ENCODE assay signal across 18 cellular contexts in the genomic region with DNA sequence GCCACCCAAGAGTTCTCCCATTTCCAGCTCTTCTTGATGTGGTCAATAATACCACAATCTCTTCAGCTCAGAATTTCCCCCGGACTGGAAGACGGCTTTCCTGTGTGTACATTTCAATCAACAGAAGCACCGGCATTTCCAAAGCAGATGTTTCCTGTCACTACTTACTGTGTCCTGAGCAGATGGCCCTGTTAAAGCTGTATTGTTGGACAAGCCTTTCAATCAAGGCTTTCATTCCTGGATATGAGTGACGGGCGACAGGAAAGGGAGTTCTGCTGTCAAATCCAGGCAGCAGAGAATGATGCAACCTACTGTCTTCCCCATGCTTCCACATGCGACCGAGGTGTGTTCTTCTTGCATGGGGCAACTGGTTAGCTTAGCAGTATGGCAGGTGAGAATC.
A peak's percentile ranks its signal among the peaks of the same experiment; 100 is the strongest.
DNase-seq lines count a peak whose midpoint lies in the region; ATAC-seq, FAIRE-seq and TF ChIP-seq lines count a peak whose summit lies in the region.
"Had no signal": no experiment of that assay in that cellular context is flagged by ENCODE, and none has a peak within 500 bp of the region (broad histone marks: within the 10 kb centered on the region; RNA-seq: fewer than 3 reads in every experiment).

No MANE protein-coding gene starts in this region.

- H3K27ac ChIP-seq in heart left ventricle = no peak overlapping the region
- H3K27ac ChIP-seq in right atrium auricular region = no peak overlapping the region
- no peak overlapping the region for H3K27ac ChIP-seq in K562 (ENCODE audit: extremely low read depth, low read depth, low read length)
- no peak overlapping the region for H3K27ac ChIP-seq in thyroid gland
- H3K27ac ChIP-seq: breast epithelium, stomach, uterus had no signal

- CTCF ChIA-PET in K562 (lab: Yijun Ruan, JAX; ENCODE audit: low intra/inter-chr PET ratio) = interaction anchor here (0.5 kb wide), 1 partner anchor 708 kb away, joined by 3 read pairs; no protein-coding TSS in a partner anchor

- no peaks in the 10 kb centered on the region for H4K20me1 ChIP-seq in K562 (replicated peaks; ENCODE audit: control insufficient read depth, insufficient read depth, low read length)

- no peak overlapping the region for H3K27ac Mint-ChIP-seq in natural killer cell treated with Interleukin-12 subunit alpha and Interleukin-12 subunit beta and Interleukin-15 and Interleukin-18, amount 100 ng/mL, for 72 hours
- H3K27ac Mint-ChIP-seq in natural killer cell = no peak overlapping the region

- no peak overlapping the region for H3K9ac ChIP-seq in K562 (ENCODE audit: insufficient read depth in 1 of 2, low read depth in 2 of 2, low read length in 2 of 2)

- peak in 1 of 5 donors; percentile 27 for DNase-seq in heart left ventricle
- no peak for DNase-seq in right atrium auricular region (ENCODE audit: low spot score)
- DNase-seq in NCI-H2171 treated with DMSO at 0.1 percent for 48 hours (lab: John Stamatoyannopoulos, UW) = peak; percentile 90
- DNase-seq in K562 (ENCODE audit: extremely low read depth in 1 of 4, low spot score in 3 of 4) = no peak
- DNase-seq in thyroid gland = peak; percentile 2 to 4
- DNase-seq in HUDEP-2 (lab: John Stamatoyannopoulos, UW; ENCODE audit: unreplicated experiment in 76 of 76) = no peak
- no peak for DNase-seq in natural killer cell treated with Interleukin-12 subunit alpha and Interleukin-12 subunit beta and Interleukin-15 and Interleukin-18, amount 100 ng/mL, for 72 hours (ENCODE audit: low spot score)
- DNase-seq in natural killer cell = no peak
- DNase-seq: activated CD4-positive, alpha-beta T cell treated with anti-CD3 and anti-CD28 coated beads, Interleukin-2, amount 50 U/mL, for 4 hours; activated T-cell treated with anti-CD3 and anti-CD28 coated beads, Interleukin-2, amount 50 U/mL, for 1 hour; hypothalamus; KG1; NCI-H1417 treated with DMSO at 0.1 percent for 48 hours; stimulated activated CD4-positive, alpha-beta T cell treated with anti-CD3 and anti-CD28 coated beads, Interleukin-12 subunit alpha, Interleukin-12 subunit beta, amount 100 ng/mL, for 4 hours; stomach; uterus had no signal

- in situ Hi-C loops in K562 (cut with MboI) = no loop called here

- peaks cover 0 to 13% (median 0%) of the 10 kb centered on the region in 12 donors for H3K4me1 ChIP-seq in heart left ventricle
- H3K4me1 ChIP-seq in right atrium auricular region = no peaks in the 10 kb centered on the region
- H3K4me1 ChIP-seq in K562 (replicated peaks in 1 of 2; ENCODE audit: control insufficient read depth in 2 of 2, insufficient read depth in 2 of 2, low read length in 2 of 2) = no peaks in the 10 kb centered on the region
- H3K4me1 ChIP-seq in thyroid gland = no peaks in the 10 kb centered on the region
- H3K4me1 ChIP-seq: breast epithelium, stomach, uterus had no signal

- POLR2A ChIA-PET in K562 (lab: Yijun Ruan, JAX) = no interaction called here

- WGBS in heart left ventricle, 4 donors = 43 to 57% (median 46%) methylated on average over 6 to 7 of the region's 7 CpGs
- WGBS in K562 (ENCODE audit: insufficient coverage, low coverage, missing lambda C conversion rate) = under 1% methylated on average over 7 of the region's 7 CpGs
- 65 to 72% methylated on average over 7 of the region's 7 CpGs for WGBS in thyroid gland, 2 donors

- intact Hi-C loops in heart left ventricle (cut with DNase I) = loop anchor here in 1 of 10 donors (10.0 kb wide), 1 partner anchor 143 kb away; no protein-coding TSS in a partner anchor
- intact Hi-C loops in K562 (cut with micrococcal nuclease) = no loop called here
- intact Hi-C loops in thyroid gland (cut with DNase I) = no loop called here
- intact Hi-C loops in natural killer cell (cut with micrococcal nuclease) = no loop called here

- no TSS peak for BruUV-seq in K562 (replicated peaks; lab: Mats Ljungman, UMichigan)

- TF ChIP-seq CTCF in heart left ventricle (IDR thresholded peaks at IDR 0.05) = no peak
- TF ChIP-seq CTCF in right atrium auricular region (IDR thresholded peaks at IDR 0.05) = no peak
- TF ChIP-seq CTCF in K562 (IDR thresholded peaks at IDR 0.05 in 2 of 3, conservative IDR thresholded peaks at IDR 0.05 in 1 of 3; ENCODE audit: insufficient read depth in 2 of 3, low read depth in 1 of 3, low read length in 3 of 3) = no peak
- no peak for TF ChIP-seq CTCF in thyroid gland (IDR thresholded peaks at IDR 0.05)
- no peak for TF ChIP-seq CTCF in natural killer cell (IDR thresholded peaks at IDR 0.05)

- no peak overlapping the region for H3K4me3 Mint-ChIP-seq in natural killer cell treated with Interleukin-12 subunit alpha and Interleukin-12 subunit beta and Interleukin-15 and Interleukin-18, amount 100 ng/mL, for 72 hours
- H3K4me3 Mint-ChIP-seq in natural killer cell = no peak overlapping the region

- no peak overlapping the region for H2AFZ ChIP-seq in K562 (ENCODE audit: low read depth, low read length)

- no peak for FAIRE-seq in K562 (lab: Jason Lieb, UNC)
- FAIRE-seq: GM19239 had no signal

- ATAC-seq in heart left ventricle (peak in 3 of 4 donors; percentile 27 to 86 (median 34)), K562 (no peak), natural killer cell (no peak)
- ATAC-seq in natural killer cell treated with Interleukin-12 subunit alpha and Interleukin-12 subunit beta and Interleukin-15 and Interleukin-18, amount 100 ng/mL, for 72 hours = no peak

- H3K36me3 ChIP-seq in heart left ventricle (no peaks in the 10 kb centered on the region), right atrium auricular region (no peaks in the 10 kb centered on the region), K562 (ENCODE audit: control insufficient read depth, insufficient read depth, low read length) (no peaks in the 10 kb centered on the region), thyroid gland (no peaks in the 10 kb centered on the region)
- H3K36me3 ChIP-seq: breast epithelium, stomach, uterus had no signal

- no peak overlapping the region for H3K4me2 ChIP-seq in K562 (ENCODE audit: insufficient read depth, low read length)

- H3K79me2 ChIP-seq in K562 (ENCODE audit: control insufficient read depth, insufficient read depth, low read length) = no peaks in the 10 kb centered on the region

- no peak for TF ChIP-seq EP300 in K562 (IDR thresholded peaks at IDR 0.05; ENCODE audit: low read length)

- peaks cover 17 to 32% of the 10 kb centered on the region in 2 donors for H3K27me3 Mint-ChIP-seq in natural killer cell treated with Interleukin-12 subunit alpha and Interleukin-12 subunit beta and Interleukin-15 and Interleukin-18, amount 100 ng/mL, for 72 hours
- peaks cover 10 to 28% of the 10 kb centered on the region in 2 donors for H3K27me3 Mint-ChIP-seq in natural killer cell (ENCODE audit: low read depth in 2 of 2)

- H3K9me3 Mint-ChIP-seq in natural killer cell treated with Interleukin-12 subunit alpha and Interleukin-12 subunit beta and Interleukin-15 and Interleukin-18, amount 100 ng/mL, for 72 hours = no peaks in the 10 kb centered on the region
- H3K9me3 Mint-ChIP-seq in natural killer cell = peaks cover 0 to 3% of the 10 kb centered on the region in 2 donors

- H3K27me3 ChIP-seq in heart left ventricle (no peaks in the 10 kb centered on the region), right atrium auricular region (no peaks in the 10 kb centered on the region), K562 (ENCODE audit: control insufficient read depth in 2 of 2, insufficient read depth in 2 of 2, low read length in 2 of 2) (no peaks in the 10 kb centered on the region; a peak in 1 of 5 replicates), thyroid gland (no peaks in the 10 kb centered on the region)
- H3K27me3 ChIP-seq: breast epithelium, uterus had no signal

- H3K4me1 Mint-ChIP-seq in natural killer cell treated with Interleukin-12 subunit alpha and Interleukin-12 subunit beta and Interleukin-15 and Interleukin-18, amount 100 ng/mL, for 72 hours (ENCODE audit: low read depth in 2 of 2) = no peaks in the 10 kb centered on the region
- H3K4me1 Mint-ChIP-seq in natural killer cell = no peaks in the 10 kb centered on the region

- no peak for TF ChIP-seq POLR2A in heart left ventricle (IDR thresholded peaks at IDR 0.05)
- TF ChIP-seq POLR2A in K562 (conservative IDR thresholded peaks at IDR 0.05) = no peak
- TF ChIP-seq POLR2A in thyroid gland (IDR thresholded peaks at IDR 0.05) = no peak

- no peaks in the 10 kb centered on the region for H3K9me1 ChIP-seq in K562 (ENCODE audit: control insufficient read depth, insufficient read depth, low read length)

- H3K9me3 ChIP-seq in heart left ventricle = peaks cover 0 to 10% (median 0%) of the 10 kb centered on the region in 12 donors
- no peaks in the 10 kb centered on the region for H3K9me3 ChIP-seq in right atrium auricular region
- no peaks in the 10 kb centered on the region for H3K9me3 ChIP-seq in K562 (replicated peaks; ENCODE audit: control insufficient read depth, insufficient read depth, low read depth, low read length)
- no peaks in the 10 kb centered on the region for H3K9me3 ChIP-seq in thyroid gland
- H3K9me3 ChIP-seq: breast epithelium, uterus had no signal

- no peak for TF ChIP-seq RAD21 in K562 (CRISPR knock-in tag; conservative IDR thresholded peaks at IDR 0.05 in 1 of 2, IDR thresholded peaks at IDR 0.05 in 1 of 2)

- H3K4me3 ChIP-seq in heart left ventricle = no peak overlapping the region
- no peak overlapping the region for H3K4me3 ChIP-seq in right atrium auricular region
- no peak overlapping the region for H3K4me3 ChIP-seq in K562
- no peak overlapping the region for H3K4me3 ChIP-seq in thyroid gland (replicated peaks in 1 of 3)
- H3K4me3 ChIP-seq: breast epithelium, stomach, uterus had no signal

- H3K36me3 Mint-ChIP-seq in natural killer cell treated with Interleukin-12 subunit alpha and Interleukin-12 subunit beta and Interleukin-15 and Interleukin-18, amount 100 ng/mL, for 72 hours = no peaks in the 10 kb centered on the region
- H3K36me3 Mint-ChIP-seq in natural killer cell = no peaks in the 10 kb centered on the region

TF ChIP-seq in K562, 482 proteins besides CTCF, POLR2A, EP300 and RAD21 (continues in another document):
- TF ChIP-seq DIDO1 (tag; IDR thresholded peaks at IDR 0.05; ENCODE audit: low read depth) (no peak), NCOA6 (IDR thresholded peaks at IDR 0.05) (no peak), CEBPG (CRISPR knock-in tag; IDR thresholded peaks at IDR 0.05) (no peak), CEBPG (tag; conservative IDR thresholded peaks at IDR 0.05 in 1 of 2, IDR thresholded peaks at IDR 0.05 in 1 of 2) (0 out of 4 replicates have a peak, but pooled peaks of 1 of the 2 experiments have one; percentile 12), RBM15 (IDR thresholded peaks at IDR 0.05; ENCODE audit: insufficient read depth, low read length) (no peak)
- TF ChIP-seq, protein P1, sequence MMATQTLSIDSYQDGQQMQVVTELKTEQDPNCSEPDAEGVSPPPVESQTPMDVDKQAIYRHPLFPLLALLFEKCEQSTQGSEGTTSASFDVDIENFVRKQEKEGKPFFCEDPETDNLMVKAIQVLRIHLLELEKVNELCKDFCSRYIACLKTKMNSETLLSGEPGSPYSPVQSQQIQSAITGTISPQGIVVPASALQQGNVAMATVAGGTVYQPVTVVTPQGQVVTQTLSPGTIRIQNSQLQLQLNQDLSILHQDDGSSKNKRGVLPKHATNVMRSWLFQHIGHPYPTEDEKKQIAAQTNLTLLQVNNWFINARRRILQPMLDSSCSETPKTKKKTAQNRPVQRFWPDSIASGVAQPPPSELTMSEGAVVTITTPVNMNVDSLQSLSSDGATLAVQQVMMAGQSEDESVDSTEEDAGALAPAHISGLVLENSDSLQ (IDR thresholded peaks at IDR 0.05) = 0 out of 2 replicates have a peak, but pooled peaks have one; percentile 14

Comparison
In these comparisons a context has a peak if more than half of its experiments do, and no peak if none do; other contexts are left out.
1. ATAC-seq: peak in heart left ventricle (3 of 4); none in K562 (single experiment), natural killer cell treated with Interleukin-12 subunit alpha and Interleukin-12 subunit beta and Interleukin-15 and Interleukin-18, amount 100 ng/mL, for 72 hours (0 of 2) and natural killer cell (0 of 3).
2. DNase-seq: peak in NCI-H2171 treated with DMSO at 0.1 percent for 48 hours (single experiment) and thyroid gland (2 of 2); none in right atrium auricular region (single experiment), K562 (0 of 4), HUDEP-2 (0 of 76), natural killer cell treated with Interleukin-12 subunit alpha and Interleukin-12 subunit beta and Interleukin-15 and Interleukin-18, amount 100 ng/mL, for 72 hours (single experiment) and natural killer cell (single experiment).